In genomic region chr17:19744922-19745757, GRCh38 we compare ENCODE assay signal across 8 cellular contexts. TPM values are rescaled to one million over a fixed set of nuclear protein-coding genes. Genes with fewer than 3 reads are reported as not detected.
DNase-seq lines count a peak whose midpoint lies in the region; ATAC-seq and TF ChIP-seq lines count a peak whose summit lies in the region.

No MANE protein-coding gene starts in this region.

- WGBS in heart right ventricle, 2 donors: 22 to 24% methylated on average over 50 of the region's 50 CpGs

- H3K4me3 ChIP-seq in DND-41 (ENCODE audit: low read depth in 1 of 2, low read length in 2 of 2): no peak overlapping the region
- H3K4me3 ChIP-seq in HUES48 (ENCODE audit: low read depth, low read length): peak overlapping the region; percentile 51; the same call in 1 of the 2 replicates
- H3K4me3 ChIP-seq in heart right ventricle: peak overlapping the region; percentile 38 to 63 (median 58)
- H3K4me3 ChIP-seq in tibial artery: peak overlapping the region; percentile 46 to 60

- intact Hi-C loops in heart right ventricle (cut with DNase I) (loop anchor here in 2 of 10 donors (5.0 to 10.0 kb wide), 2 partner anchors 80 to 98 kb away; partner anchors contain the start of gene ALDH3A2 (in 1 of the 2)), tibial artery (cut with DNase I; ENCODE audit: low total_unique reads) (loop anchor here (5.0 kb wide), 1 partner anchor 88 kb away; no protein-coding TSS in a partner anchor)

- no peaks in the 10 kb centered on the region for H3K36me3 ChIP-seq in DND-41 (ENCODE audit: insufficient read depth, low read length)
- H3K36me3 ChIP-seq in HUES48 (ENCODE audit: control insufficient read depth, insufficient read depth, low read length): no peaks in the 10 kb centered on the region
- H3K36me3 ChIP-seq in heart right ventricle: no peaks in the 10 kb centered on the region
- H3K36me3 ChIP-seq in tibial artery: no peaks in the 10 kb centered on the region

- H3K9ac ChIP-seq in DND-41 (ENCODE audit: low read depth, low read length) (no peak overlapping the region), HUES48 (ENCODE audit: low read depth, low read length) (no peak overlapping the region)

- no peak for DNase-seq in DND-41
- DNase-seq in SKM-1 treated with dmso at 0.1 percent for 144 hours (lab: John Stamatoyannopoulos, UW; ENCODE audit: unreplicated experiment): peak; percentile 69
- peak; percentile 93 for DNase-seq in activated naive CD8-positive, alpha-beta T cell treated with anti-CD3 and anti-CD28 coated beads, Interleukin-2, amount 50 U/mL, for 24 hours
- DNase-seq in heart right ventricle: peak; percentile 90 to 93
- DNase-seq in pons (ENCODE audit: low spot score): peak; percentile 80
- peak; percentile 94 to 96 for DNase-seq in tibial artery

- H4K20me1 ChIP-seq in DND-41 (ENCODE audit: insufficient read depth, low read length): peaks cover 2% of the 10 kb centered on the region; the same call in 1 of the 2 replicates

- H3K4me3 Mint-ChIP-seq in activated naive CD8-positive, alpha-beta T cell treated with anti-CD3 and anti-CD28 coated beads, Interleukin-2, amount 50 U/mL, for 24 hours: peak overlapping the region; percentile 67

- H3K27ac Mint-ChIP-seq in activated naive CD8-positive, alpha-beta T cell treated with anti-CD3 and anti-CD28 coated beads, Interleukin-2, amount 50 U/mL, for 24 hours: no peak overlapping the region

- H3K79me2 ChIP-seq in DND-41 (ENCODE audit: insufficient read depth, low read length): no peaks in the 10 kb centered on the region

- no peaks in the 10 kb centered on the region for H3K9me3 ChIP-seq in DND-41 (ENCODE audit: insufficient read depth, low read length, severe bottlenecking)
- H3K9me3 ChIP-seq in HUES48 (ENCODE audit: control insufficient read depth, insufficient read depth, low read length): no peaks in the 10 kb centered on the region
- H3K9me3 ChIP-seq in heart right ventricle: no peaks in the 10 kb centered on the region
- no peaks in the 10 kb centered on the region for H3K9me3 ChIP-seq in tibial artery

- H3K4me2 ChIP-seq in DND-41 (ENCODE audit: insufficient read depth, low read length): no peak overlapping the region

- no peaks in the 10 kb centered on the region for H3K9me3 Mint-ChIP-seq in activated naive CD8-positive, alpha-beta T cell treated with anti-CD3 and anti-CD28 coated beads, Interleukin-2, amount 50 U/mL, for 24 hours

- peak; percentile 48 for TF ChIP-seq CTCF in DND-41 (IDR thresholded peaks at IDR 0.05; ENCODE audit: borderline replicate concordance, extremely low read depth, low read length, poor library complexity, severe bottlenecking)
- peak; percentile 79 to 98 (median 94) for TF ChIP-seq CTCF in heart right ventricle (IDR thresholded peaks at IDR 0.05)
- peak; percentile 90 to 98 for TF ChIP-seq CTCF in tibial artery (IDR thresholded peaks at IDR 0.05)

- H3K27me3 Mint-ChIP-seq in activated naive CD8-positive, alpha-beta T cell treated with anti-CD3 and anti-CD28 coated beads, Interleukin-2, amount 50 U/mL, for 24 hours: peaks cover 2% of the 10 kb centered on the region

- H2AFZ ChIP-seq in DND-41 (ENCODE audit: low read depth, low read length): no peak overlapping the region

- H3K4me1 ChIP-seq in DND-41 (ENCODE audit: insufficient read depth, low read length): no peaks in the 10 kb centered on the region
- peaks cover 2% of the 10 kb centered on the region; the same call in 1 of the 2 replicates for H3K4me1 ChIP-seq in HUES48 (ENCODE audit: control insufficient read depth, insufficient read depth, low read length)
- peaks cover 0 to 13% (median 9%) of the 10 kb centered on the region in 9 donors for H3K4me1 ChIP-seq in heart right ventricle
- H3K4me1 ChIP-seq in tibial artery: peaks cover 0 to 29% (median 21%) of the 10 kb centered on the region in 4 donors

- H3K27me3 ChIP-seq in DND-41 (ENCODE audit: insufficient read depth, low read length, poor library complexity) (no peaks in the 10 kb centered on the region), HUES48 (ENCODE audit: control insufficient read depth, insufficient read depth, low read length) (peaks cover 7% of the 10 kb centered on the region; the same call in 1 of the 2 replicates), heart right ventricle (no peaks in the 10 kb centered on the region), tibial artery (no peaks in the 10 kb centered on the region)

- H3K4me1 Mint-ChIP-seq in activated naive CD8-positive, alpha-beta T cell treated with anti-CD3 and anti-CD28 coated beads, Interleukin-2, amount 50 U/mL, for 24 hours: peaks cover 5% of the 10 kb centered on the region

- H3K36me3 Mint-ChIP-seq in activated naive CD8-positive, alpha-beta T cell treated with anti-CD3 and anti-CD28 coated beads, Interleukin-2, amount 50 U/mL, for 24 hours (ENCODE audit: low read depth): no peaks in the 10 kb centered on the region

- ATAC-seq in DND-41 (ENCODE audit: insufficient read depth, low read depth) (no peak), heart right ventricle (peak; percentile 80 to 95 (median 90)), GM21515 (IDR thresholded peaks at IDR 0.05; ENCODE audit: unreplicated experiment) (no peak)
- peak; percentile 82 for ATAC-seq in activated naive CD8-positive, alpha-beta T cell treated with anti-CD3 and anti-CD28 coated beads, Interleukin-2, amount 50 U/mL, for 24 hours

- no peak overlapping the region for H3K27ac ChIP-seq in DND-41 (ENCODE audit: low read length)
- H3K27ac ChIP-seq in HUES48 (ENCODE audit: low read depth, low read length): no peak overlapping the region
- H3K27ac ChIP-seq in heart right ventricle: peak overlapping the region in 7 of 10 donors; percentile 11 to 54 (median 36)
- peak overlapping the region; percentile 41 to 65 for H3K27ac ChIP-seq in tibial artery

RNA-seq across cellular contexts. Expression of gene ALDH3A1, which starts 3.0 kb away (rescaled TPM):
- total RNA-seq in heart right ventricle: 1 to 10 TPM in 1 of 10 donors, under 1 TPM in 2, not detected in 7; 0.41 to 1.5 (median 0.48) TPM
- polyA plus RNA-seq in heart right ventricle: under 1 TPM in 1 of 2 donors, not detected in 1; 0.12 TPM

RNA-seq across cellular contexts. Expression of gene SLC47A2, which starts 28.8 kb away (rescaled TPM):
- under 1 TPM in 1 of 10 donors, not detected in 9; 0.21 TPM for total RNA-seq in heart right ventricle
- not detected for polyA plus RNA-seq in heart right ventricle

Comparison
In these comparisons a context has a peak if more than half of its experiments do, and no peak if none do; other contexts are left out.
1. ATAC-seq: peak in activated naive CD8-positive, alpha-beta T cell treated with anti-CD3 and anti-CD28 coated beads, Interleukin-2, amount 50 U/mL, for 24 hours (single experiment) and heart right ventricle (8 of 8); none in DND-41 (single experiment) and GM21515 (single experiment).
2. H3K27ac ChIP-seq: peak in heart right ventricle (7 of 10) and tibial artery (2 of 2); none in DND-41 (single experiment) and HUES48 (single experiment).
3. H3K4me3 ChIP-seq: peak in HUES48 (single experiment), heart right ventricle (10 of 10) and tibial artery (2 of 2); none in DND-41 (0 of 2).
4. Peak in every context shown above with its lines, with median percentiles within 50 percentile points of each other: CTCF ChIP-seq.